ENCODE assay signal across 15 cellular contexts in the genomic region with DNA sequence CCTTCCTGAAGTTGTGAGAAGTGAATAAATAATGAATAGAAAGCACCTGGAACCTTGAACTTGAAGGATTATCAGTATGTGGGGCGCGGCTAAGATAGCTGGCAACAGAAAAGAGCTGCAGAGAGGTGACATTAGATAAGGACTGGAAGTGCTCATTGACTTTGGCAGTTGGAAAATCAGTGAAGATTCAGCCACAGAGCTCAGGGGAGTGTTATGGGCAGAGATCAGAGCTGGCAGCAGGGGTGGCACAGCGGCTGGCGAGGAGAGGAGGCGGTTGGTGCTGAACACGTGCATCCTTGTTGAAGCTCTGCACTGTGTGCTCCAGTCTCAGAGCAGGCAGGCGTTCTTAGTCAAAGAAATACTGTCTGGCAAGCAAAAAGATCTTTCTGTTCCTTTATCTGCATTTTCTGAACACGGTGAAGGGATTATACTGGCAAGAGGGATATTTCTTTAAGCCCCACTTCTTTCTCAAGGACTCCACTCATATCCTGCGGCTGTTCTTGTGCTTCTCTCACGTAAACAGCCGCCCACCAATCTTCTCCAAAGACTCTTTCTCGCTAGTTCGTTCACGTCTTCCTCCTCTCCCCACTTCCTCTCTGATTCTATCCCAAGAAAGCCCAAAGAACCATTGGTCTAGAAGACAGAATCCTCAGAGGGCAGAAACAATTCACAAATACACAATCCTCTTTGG. TPM values are rescaled to one million over a fixed set of nuclear protein-coding genes. Genes with fewer than 3 reads are reported as not detected.
DNase-seq lines count a peak whose midpoint lies in the region; ATAC-seq, FAIRE-seq and TF ChIP-seq lines count a peak whose summit lies in the region.
"Had no signal": no experiment of that assay in that cellular context is flagged by ENCODE, and none has a peak within 500 bp of the region (broad histone marks: within the 10 kb centered on the region; RNA-seq: fewer than 3 reads in every experiment).

No MANE protein-coding gene starts in this region.

- H3K23ac ChIP-seq in mesendoderm (ENCODE audit: low read length) = no peak overlapping the region

- H3K4me3 ChIP-seq in esophagus muscularis mucosa (no peak overlapping the region), mesendoderm (ENCODE audit: low read length) (no peak overlapping the region), stomach (no peak overlapping the region)
- H3K4me3 ChIP-seq: cardiac muscle cell had no signal

- peak; percentile 99 for FAIRE-seq in TTC549 (lab: Jason Lieb, UNC)
- FAIRE-seq: H54 had no signal

- no peak overlapping the region for H2BK15ac ChIP-seq in mesendoderm (replicated peaks; ENCODE audit: low read depth)

- no peak overlapping the region for H4K8ac ChIP-seq in mesendoderm (ENCODE audit: low read depth, low read length)

- no peak for TF ChIP-seq EP300 in esophagus muscularis mucosa (IDR thresholded peaks at IDR 0.05)
- TF ChIP-seq EP300 in stomach (IDR thresholded peaks at IDR 0.05) = no peak

- H2BK120ac ChIP-seq in mesendoderm (ENCODE audit: low read depth, low read length) = no peak overlapping the region

- no peak overlapping the region for H4K5ac ChIP-seq in mesendoderm (ENCODE audit: low read length)

- H3K27me3 ChIP-seq in esophagus muscularis mucosa (no peaks in the 10 kb centered on the region), mesendoderm (ENCODE audit: insufficient read depth, low read length, poor library complexity) (no peaks in the 10 kb centered on the region), stomach (no peaks in the 10 kb centered on the region)
- H3K27me3 ChIP-seq: cardiac muscle cell had no signal

- peak overlapping the region; percentile 61 for H3K18ac ChIP-seq in mesendoderm (ENCODE audit: low read length)

- H3K27me3 Mint-ChIP-seq in activated naive CD8-positive, alpha-beta T cell treated with anti-CD3 and anti-CD28 coated beads for 36 hours = no peaks in the 10 kb centered on the region
- peaks cover 8% of the 10 kb centered on the region for H3K27me3 Mint-ChIP-seq in activated CD4-positive, alpha-beta T cell treated with anti-CD3 and anti-CD28 coated beads, Interleukin-2, amount 10 ng/mL, durations not matched to agents 7 days and 5 days
- H3K27me3 Mint-ChIP-seq: stimulated activated naive CD8-positive, alpha-beta T cell treated with anti-CD3 and anti-CD28 coated beads, Interleukin-15, Interleukin-2, amounts not matched to agents 100 ng/mL and 50 ng/mL, for 24 hours had no signal

- H3K79me2 ChIP-seq in mesendoderm (ENCODE audit: control insufficient read depth, insufficient read depth, low read length) = no peaks in the 10 kb centered on the region

- H3K4me1 Mint-ChIP-seq in activated naive CD8-positive, alpha-beta T cell treated with anti-CD3 and anti-CD28 coated beads for 36 hours = no peaks in the 10 kb centered on the region
- H3K4me1 Mint-ChIP-seq in activated CD4-positive, alpha-beta T cell treated with anti-CD3 and anti-CD28 coated beads, Interleukin-2, amount 10 ng/mL, durations not matched to agents 7 days and 5 days = no peaks in the 10 kb centered on the region

- no peak overlapping the region for H3K4me3 Mint-ChIP-seq in activated naive CD8-positive, alpha-beta T cell treated with anti-CD3 and anti-CD28 coated beads for 36 hours
- H3K4me3 Mint-ChIP-seq in activated CD4-positive, alpha-beta T cell treated with anti-CD3 and anti-CD28 coated beads, Interleukin-2, amount 10 ng/mL, durations not matched to agents 7 days and 5 days = no peak overlapping the region
- H3K4me3 Mint-ChIP-seq: neural crest cell; stimulated activated naive CD8-positive, alpha-beta T cell treated with anti-CD3 and anti-CD28 coated beads, Interleukin-15, Interleukin-2, amounts not matched to agents 100 ng/mL and 50 ng/mL, for 24 hours had no signal

- intact Hi-C loops in esophagus muscularis mucosa (cut with DNase I) = no loop called here
- intact Hi-C loops in stomach (cut with DNase I; ENCODE audit: low total_unique reads) = no loop called here

- no peaks in the 10 kb centered on the region for H3K9me3 Mint-ChIP-seq in activated naive CD8-positive, alpha-beta T cell treated with anti-CD3 and anti-CD28 coated beads for 36 hours
- no peaks in the 10 kb centered on the region for H3K9me3 Mint-ChIP-seq in activated CD4-positive, alpha-beta T cell treated with anti-CD3 and anti-CD28 coated beads, Interleukin-2, amount 10 ng/mL, durations not matched to agents 7 days and 5 days
- H3K9me3 Mint-ChIP-seq: neural crest cell; stimulated activated naive CD8-positive, alpha-beta T cell treated with anti-CD3 and anti-CD28 coated beads, Interleukin-15, Interleukin-2, amounts not matched to agents 100 ng/mL and 50 ng/mL, for 24 hours had no signal

- no peak overlapping the region for H3K4ac ChIP-seq in mesendoderm (ENCODE audit: low read depth, low read length)

- H3K9me3 ChIP-seq in esophagus muscularis mucosa (no peaks in the 10 kb centered on the region), stomach (no peaks in the 10 kb centered on the region)

- no peak for ATAC-seq in GM18505 (IDR thresholded peaks at IDR 0.05; ENCODE audit: unreplicated experiment)

- H3K36me3 Mint-ChIP-seq in activated naive CD8-positive, alpha-beta T cell treated with anti-CD3 and anti-CD28 coated beads for 36 hours = no peaks in the 10 kb centered on the region
- H3K36me3 Mint-ChIP-seq in activated CD4-positive, alpha-beta T cell treated with anti-CD3 and anti-CD28 coated beads, Interleukin-2, amount 10 ng/mL, durations not matched to agents 7 days and 5 days (ENCODE audit: low read depth) = no peaks in the 10 kb centered on the region

- WGBS in esophagus muscularis mucosa = 80% methylated on average over 14 of the region's 14 CpGs
- WGBS in mesendoderm (ENCODE audit: extremely low coverage, insufficient coverage, low lambda C conversion rate) = no CpG with 5 or more reads among the region's 14 CpGs
- WGBS in stomach, 5 donors = 33 to 66% (median 40%) methylated on average over 14 of the region's 14 CpGs

- CTCF ChIA-PET in activated CD4-positive, alpha-beta T cell treated with anti-CD3 and anti-CD28 coated beads, Interleukin-2, amount 10 ng/mL, durations not matched to agents 7 days and 5 days (lab: Charles Lee) = interaction anchor here (0.6 to 2.9 kb wide), 3 partner anchors 12 to 203 kb away, joined by 3 to 10 read pairs (median 3); no protein-coding TSS in a partner anchor

- H3K4me2 ChIP-seq in mesendoderm (ENCODE audit: low read length) = no peak overlapping the region

- H3K36me3 ChIP-seq in esophagus muscularis mucosa (no peaks in the 10 kb centered on the region), mesendoderm (ENCODE audit: control insufficient read depth, insufficient read depth, low read length) (no peaks in the 10 kb centered on the region), stomach (no peaks in the 10 kb centered on the region)
- H3K36me3 ChIP-seq: cardiac muscle cell had no signal

- H3K79me1 ChIP-seq in mesendoderm (ENCODE audit: low read length) = no peaks in the 10 kb centered on the region

- H3K4me1 ChIP-seq in esophagus muscularis mucosa (peaks cover 23 to 30% (median 28%) of the 10 kb centered on the region in 4 donors), mesendoderm (ENCODE audit: control insufficient read depth, low read depth, low read length) (peaks cover 8% of the 10 kb centered on the region), stomach (peaks cover 12 to 74% (median 65%) of the 10 kb centered on the region in 4 donors)

- H3K27ac ChIP-seq in esophagus muscularis mucosa (replicated peaks in 1 of 4) (peak overlapping the region in 3 of 4 donors; percentile 11 to 48 (median 22)), mesendoderm (ENCODE audit: low read depth, low read length) (no peak overlapping the region), stomach (peak overlapping the region in 3 of 5 donors; percentile 47 to 66 (median 54))
- H3K27ac ChIP-seq: cardiac muscle cell had no signal

- TF ChIP-seq POLR2A in esophagus muscularis mucosa (IDR thresholded peaks at IDR 0.05; ENCODE audit: low read depth) (no peak), stomach (IDR thresholded peaks at IDR 0.05) (no peak), GM18505 (IDR thresholded peaks at IDR 0.05; ENCODE audit: borderline replicate concordance, extremely low read depth, insufficient read depth, insufficient read length) (no peak)

- H3K27ac Mint-ChIP-seq in activated naive CD8-positive, alpha-beta T cell treated with anti-CD3 and anti-CD28 coated beads for 36 hours = no peak overlapping the region
- no peak overlapping the region for H3K27ac Mint-ChIP-seq in activated CD4-positive, alpha-beta T cell treated with anti-CD3 and anti-CD28 coated beads, Interleukin-2, amount 10 ng/mL, durations not matched to agents 7 days and 5 days
- H3K27ac Mint-ChIP-seq: stimulated activated naive CD8-positive, alpha-beta T cell treated with anti-CD3 and anti-CD28 coated beads, Interleukin-15, Interleukin-2, amounts not matched to agents 100 ng/mL and 50 ng/mL, for 24 hours had no signal

- TF ChIP-seq CTCF in esophagus muscularis mucosa (IDR thresholded peaks at IDR 0.05) (no peak), stomach (IDR thresholded peaks at IDR 0.05) (no peak)

- POLR2A ChIA-PET in activated CD4-positive, alpha-beta T cell treated with anti-CD3 and anti-CD28 coated beads, Interleukin-2, amount 10 ng/mL, durations not matched to agents 7 days and 5 days (lab: Charles Lee) = no interaction called here

- H3K9ac ChIP-seq in mesendoderm (ENCODE audit: low read length) = no peak overlapping the region

- H3K56ac ChIP-seq in mesendoderm (ENCODE audit: low read length) = no peak overlapping the region

- H2AK5ac ChIP-seq in mesendoderm (ENCODE audit: low read length) = no peak overlapping the region

- H2BK5ac ChIP-seq in mesendoderm (ENCODE audit: low read length) = peak overlapping the region; percentile 66

- no peak for DNase-seq in esophagus muscularis mucosa (ENCODE audit: extremely low spot score)
- DNase-seq in mesendoderm = peak; percentile 72
- peak; percentile 44 for DNase-seq in stomach
- no peak for DNase-seq in NCI-H1930 (lab: John Stamatoyannopoulos, UW)
- DNase-seq in activated naive CD8-positive, alpha-beta T cell treated with anti-CD3 and anti-CD28 coated beads for 36 hours = no peak
- DNase-seq in activated CD4-positive, alpha-beta T cell treated with anti-CD3 and anti-CD28 coated beads, Interleukin-2, amount 10 ng/mL, durations not matched to agents 7 days and 5 days = no peak
- DNase-seq: activated naive CD4-positive, alpha-beta T cell; NCI-H1105 treated with DMSO at 0.1 percent for 48 hours; NCI-H2171 treated with DMSO at 0.1 percent for 48 hours had no signal

RNA-seq across cellular contexts. Expression of a gene that starts 38.7 kb away (rescaled TPM):
- total RNA-seq in esophagus muscularis mucosa = 100 to 1,000 TPM in 2 of 4 donors, 10 to 100 TPM in 2; 60.1 to 228 (median 99.2) TPM
- polyA plus RNA-seq in mesendoderm (2013, experiment 1 of 2) = 46.8 TPM
- 50.0 TPM for polyA plus RNA-seq in mesendoderm (2013, experiment 2 of 2)
- 100 to 1,000 TPM in 3 of 5 donors, 10 to 100 TPM in 2; 66.0 to 600 (median 222) TPM for total RNA-seq in stomach
- 10 to 100 TPM; 22.9 to 64.9 (median 36.4) TPM for polyA plus RNA-seq in stomach
- 10 to 100 TPM; 44.0 to 52.5 TPM for total RNA-seq in activated naive CD8-positive, alpha-beta T cell treated with anti-CD3 and anti-CD28 coated beads for 36 hours
- total RNA-seq in activated CD4-positive, alpha-beta T cell treated with anti-CD3 and anti-CD28 coated beads, Interleukin-2, amount 10 ng/mL, durations not matched to agents 7 days and 5 days = 100 to 1,000 TPM; 360 to 444 TPM

RNA-seq across cellular contexts. Expression of a gene that starts 45.8 kb away (rescaled TPM):
- 10 to 100 TPM; 43.2 to 61.9 (median 48.8) TPM for total RNA-seq in esophagus muscularis mucosa
- polyA plus RNA-seq in mesendoderm (2013, experiment 1 of 2) = 25.4 TPM
- 26.0 TPM for polyA plus RNA-seq in mesendoderm (2013, experiment 2 of 2)
- 100 to 1,000 TPM in 3 of 5 donors, 10 to 100 TPM in 2; 21.7 to 180 (median 129) TPM for total RNA-seq in stomach
- polyA plus RNA-seq in stomach = 10 to 100 TPM; 24.8 to 36.5 (median 24.8) TPM
- total RNA-seq in activated naive CD8-positive, alpha-beta T cell treated with anti-CD3 and anti-CD28 coated beads for 36 hours = 10 to 100 TPM; 90.2 to 96.5 TPM
- total RNA-seq in activated CD4-positive, alpha-beta T cell treated with anti-CD3 and anti-CD28 coated beads, Interleukin-2, amount 10 ng/mL, durations not matched to agents 7 days and 5 days = 10 to 100 TPM; 83.2 to 87.3 TPM

Comparison
In these comparisons a context has a peak if more than half of its experiments do, and no peak if none do; other contexts are left out.
1. DNase-seq: peak in mesendoderm (single experiment) and stomach (single experiment); none in esophagus muscularis mucosa (single experiment), NCI-H1930 (0 of 2), activated naive CD8-positive, alpha-beta T cell treated with anti-CD3 and anti-CD28 coated beads for 36 hours (single experiment) and activated CD4-positive, alpha-beta T cell treated with anti-CD3 and anti-CD28 coated beads, Interleukin-2, amount 10 ng/mL, durations not matched to agents 7 days and 5 days (single experiment).